Comparison of ENCODE assay signal across 8 cellular contexts in the genomic region with DNA sequence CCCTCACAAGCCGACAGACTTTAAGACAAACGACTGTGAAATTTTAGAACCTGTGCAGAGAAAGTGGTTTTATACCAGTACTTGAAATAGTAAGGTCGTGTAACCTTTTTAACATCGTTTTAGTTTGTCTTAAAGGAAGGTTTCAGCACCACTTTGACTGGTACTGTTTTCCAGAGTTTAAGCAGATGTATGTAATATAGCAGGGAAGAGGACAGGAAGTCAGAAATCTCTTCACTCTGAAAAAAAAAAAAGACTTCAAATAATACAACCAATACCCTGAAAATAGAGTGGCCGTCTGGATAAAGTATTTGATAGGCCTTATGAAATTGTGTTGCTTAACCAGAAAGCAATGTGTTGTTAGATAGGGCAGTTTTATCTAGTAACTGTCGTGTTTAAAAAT. TPM values are rescaled to one million over a fixed set of nuclear protein-coding genes. Genes with fewer than 3 reads are reported as not detected.
DNase-seq lines count a peak whose midpoint lies in the region; ATAC-seq and TF ChIP-seq lines count a peak whose summit lies in the region.

No MANE protein-coding gene starts in this region.

- in situ Hi-C loops in Panc1 (cut with HindIII; ENCODE audit: low pct_unique_long_range_greater_than_20kb, low sequenced_read_pairs), result no loop called here

- H3K4me3 ChIP-seq in Panc1 (ENCODE audit: low read depth in 2 of 2, low read length in 2 of 2), result peak overlapping the region; percentile 72 to 84
- H3K4me3 ChIP-seq in endodermal cell (ENCODE audit: low read length), result peak overlapping the region; percentile 84
- H3K4me3 ChIP-seq in osteoblast (ENCODE audit: insufficient read depth, low read length), result peak overlapping the region; percentile 74

- peaks cover 59% of the 10 kb centered on the region for H3K79me2 ChIP-seq in osteoblast (ENCODE audit: insufficient read depth, low read length)

- TF ChIP-seq CTCF in Panc1 (IDR thresholded peaks at IDR 0.05) (no peak), endodermal cell (conservative IDR thresholded peaks at IDR 0.05) (no peak), osteoblast (IDR thresholded peaks at IDR 0.05; ENCODE audit: extremely low read depth, low read depth, low read length) (no peak)

- peaks cover 3% of the 10 kb centered on the region for H4K20me1 ChIP-seq in osteoblast (ENCODE audit: insufficient read depth, low read length)

- H3K9me3 ChIP-seq in Panc1 (ENCODE audit: control insufficient read depth, insufficient read depth, low read depth, low read length) (no peaks in the 10 kb centered on the region), endodermal cell (ENCODE audit: control insufficient read depth, low read length) (no peaks in the 10 kb centered on the region), osteoblast (ENCODE audit: low read depth, low read length) (no peaks in the 10 kb centered on the region)

- intact Hi-C loops in Panc1 (cut with micrococcal nuclease; ENCODE audit: unreplicated experiment), result loop anchor here (5.0 kb wide), 1 partner anchor 69 kb away; no protein-coding TSS in a partner anchor

- peak overlapping the region; percentile 55 for H3K9ac ChIP-seq in endodermal cell (ENCODE audit: extremely low read depth, low read length, poor library complexity, severe bottlenecking)

- no TSS peak for BruUV-seq in Panc1 (replicated peaks; lab: Mats Ljungman, UMichigan)

- H3K4me2 ChIP-seq in osteoblast (ENCODE audit: insufficient read depth, low read length), result peak overlapping the region; percentile 83

- H3K27me3 Mint-ChIP-seq in endodermal cell (ENCODE audit: insufficient read depth), result no peaks in the 10 kb centered on the region

- H3K36me3 ChIP-seq in Panc1 (ENCODE audit: control insufficient read depth, insufficient read depth, low read length) (peaks cover 2% of the 10 kb centered on the region), endodermal cell (ENCODE audit: control insufficient read depth, insufficient read depth, low read length) (no peaks in the 10 kb centered on the region), osteoblast (ENCODE audit: insufficient read depth, low read length) (no peaks in the 10 kb centered on the region)

- POLR2A ChIA-PET in Panc1 (lab: Charles Lee), result interaction anchor here (0.7 to 0.8 kb wide), 3 partner anchors 8 to 101 kb away, joined by 3 to 4 read pairs (median 3); no protein-coding TSS in a partner anchor

- peak; percentile 56 for DNase-seq in EH (ENCODE audit: low read depth)
- no peak for DNase-seq in Panc1 (ENCODE audit: low read depth, low spot score)
- no peak for DNase-seq in endodermal cell
- peak; percentile 84 for DNase-seq in osteoblast (ENCODE audit: insufficient read length, low spot score, missing footprints)
- DNase-seq in stimulated activated naive CD4-positive, alpha-beta T cell treated with Interleukin-2 at 50 U/mL for 16 hours (lab: John Stamatoyannopoulos, UW), result no peak
- no peak for DNase-seq in T1000 (lab: John Stamatoyannopoulos, UW)

- H3K9me3 Mint-ChIP-seq in endodermal cell, result no peaks in the 10 kb centered on the region

- CTCF ChIA-PET in Panc1 (lab: Charles Lee), result interaction anchor here (0.7 kb wide), 1 partner anchor 364 kb away, joined by 4 read pairs; no protein-coding TSS in a partner anchor

- no peak for ATAC-seq in Panc1
- ATAC-seq in GM18868 (IDR thresholded peaks at IDR 0.05; ENCODE audit: unreplicated experiment), result no peak
- ATAC-seq in HG03460 (IDR thresholded peaks at IDR 0.05; ENCODE audit: unreplicated experiment), result no peak

- WGBS in endodermal cell (ENCODE audit: insufficient coverage in 1 of 2, insufficient read length in 1 of 2), 2 experiments, result 14 to 16% methylated on average over 4 to 6 of the region's 6 CpGs

- peak overlapping the region; percentile 73 for H3K4me3 Mint-ChIP-seq in endodermal cell

- peaks cover 43% of the 10 kb centered on the region for H3K4me1 Mint-ChIP-seq in endodermal cell

- no peaks in the 10 kb centered on the region for H3K36me3 Mint-ChIP-seq in endodermal cell (ENCODE audit: low read depth)

- no peak overlapping the region for H3K27ac Mint-ChIP-seq in endodermal cell

- H3K4me1 ChIP-seq in Panc1 (ENCODE audit: control insufficient read depth, insufficient read depth, low read length) (peaks cover 68% of the 10 kb centered on the region), endodermal cell (ENCODE audit: control insufficient read depth, insufficient read depth, low read length) (peaks cover 19% of the 10 kb centered on the region), osteoblast (ENCODE audit: insufficient read depth, low read length) (peaks cover 37% of the 10 kb centered on the region)

- H3K27me3 ChIP-seq in Panc1 (ENCODE audit: control insufficient read depth, insufficient read depth, low read length) (no peaks in the 10 kb centered on the region), endodermal cell (ENCODE audit: control insufficient read depth, insufficient read depth, low read length, poor library complexity, severe bottlenecking) (no peaks in the 10 kb centered on the region), osteoblast (ENCODE audit: insufficient read depth, low read length) (no peaks in the 10 kb centered on the region)

- peak overlapping the region; percentile 12 for H2AFZ ChIP-seq in osteoblast (ENCODE audit: low read length)

- H3K27ac ChIP-seq in Panc1 (ENCODE audit: low read length) (peak overlapping the region; percentile 98), endodermal cell (ENCODE audit: low read depth, low read length) (no peak overlapping the region), osteoblast (ENCODE audit: low read depth, low read length) (peak overlapping the region; percentile 69)

RNA-seq across cellular contexts. Expression of gene SPATS2L, which starts 1.5 kb away (rescaled TPM):
- total RNA-seq in Panc1 (2021; ENCODE audit: unreplicated experiment) (282 TPM), endodermal cell (10 to 100 TPM; 40.3 to 89.9 TPM), osteoblast (74.6 and 85.2 TPM in 2 replicates)
- 189 TPM for polyA plus RNA-seq in Panc1 (2012; ENCODE audit: insufficient read length)
- 52.1 TPM for polyA plus RNA-seq in endodermal cell (2013, experiment 1 of 2)
- 53.7 TPM for polyA plus RNA-seq in endodermal cell (2013, experiment 2 of 2)

Comparison
In these comparisons a context has a peak if more than half of its experiments do, and no peak if none do; other contexts are left out.
1. DNase-seq: peak in EH (single experiment) and osteoblast (single experiment); none in Panc1 (single experiment), endodermal cell (single experiment), stimulated activated naive CD4-positive, alpha-beta T cell treated with Interleukin-2 at 50 U/mL for 16 hours (single experiment) and T1000 (single experiment).
2. Peak in every context shown above with its lines, with median percentiles within 50 percentile points of each other: H3K4me3 ChIP-seq.